Comparison of ENCODE assay signal across 8 cellular contexts in the genomic region with DNA sequence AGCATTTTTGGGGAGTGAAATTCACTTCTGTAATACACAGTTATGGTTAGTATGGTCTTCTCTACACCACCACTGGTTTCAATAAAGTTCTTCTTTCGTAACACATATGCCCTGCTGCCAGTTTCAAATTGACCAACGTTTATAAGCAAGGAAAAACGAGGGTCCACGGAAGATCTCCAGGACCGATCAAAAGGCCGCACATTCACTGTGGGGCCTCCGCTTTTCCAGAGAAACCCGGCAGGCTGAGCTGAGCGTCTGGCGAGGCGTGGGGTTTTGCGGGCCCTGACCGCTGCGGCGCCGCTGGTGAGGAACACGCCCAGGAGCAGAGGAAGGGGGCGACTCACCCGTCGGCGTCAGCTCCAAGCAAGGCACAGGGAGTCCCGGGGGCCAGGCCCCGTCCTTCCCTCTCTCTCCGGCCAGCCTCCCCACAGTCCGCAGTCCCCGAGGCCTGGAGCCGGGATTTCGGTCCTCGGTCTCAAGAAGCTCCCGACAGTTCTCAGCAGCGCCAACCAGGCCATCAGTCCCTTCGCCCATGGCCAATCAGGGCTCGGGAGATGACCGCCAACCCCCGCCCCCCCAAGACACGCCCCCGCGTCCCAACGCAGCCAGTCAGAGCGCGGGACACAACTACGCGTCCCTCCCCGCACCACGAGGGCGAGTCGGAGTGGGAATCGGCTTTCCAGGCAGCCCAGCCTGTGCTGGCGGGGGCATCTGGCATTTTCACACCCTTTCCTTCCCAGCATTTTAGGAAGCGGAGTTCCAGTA. TPM values are rescaled to one million over a fixed set of nuclear protein-coding genes. Genes with fewer than 3 reads are reported as not detected.
A peak's percentile ranks its signal among the peaks of the same experiment; 100 is the strongest.
DNase-seq lines count a peak whose midpoint lies in the region; ATAC-seq and TF ChIP-seq lines count a peak whose summit lies in the region.

A gene with protein sequence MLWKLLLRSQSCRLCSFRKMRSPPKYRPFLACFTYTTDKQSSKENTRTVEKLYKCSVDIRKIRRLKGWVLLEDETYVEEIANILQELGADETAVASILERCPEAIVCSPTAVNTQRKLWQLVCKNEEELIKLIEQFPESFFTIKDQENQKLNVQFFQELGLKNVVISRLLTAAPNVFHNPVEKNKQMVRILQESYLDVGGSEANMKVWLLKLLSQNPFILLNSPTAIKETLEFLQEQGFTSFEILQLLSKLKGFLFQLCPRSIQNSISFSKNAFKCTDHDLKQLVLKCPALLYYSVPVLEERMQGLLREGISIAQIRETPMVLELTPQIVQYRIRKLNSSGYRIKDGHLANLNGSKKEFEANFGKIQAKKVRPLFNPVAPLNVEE (minus strand): TSS at position 522 of the 765 bp plus-strand sequence. CDS start 8,432 bp downstream, outside the sequence.

- peak within 1 kb of the TSS; percentile 59 to 93 for H3K9ac ChIP-seq in liver (ENCODE audit: low read depth in 1 of 2, low read length in 2 of 2)

- POLR2A ChIA-PET in BJ (lab: Charles Lee) = interaction anchor here (0.5 to 1.2 kb wide), 4 partner anchors 8 to 31 kb away, joined by 3 to 6 read pairs (median 4); a partner anchor contains a TSS

- H3K36me3 ChIP-seq in BJ (ENCODE audit: control insufficient read depth, insufficient read depth, low read length) = peaks cover 1% of the 10 kb centered on the region; the same call in 1 of the 2 replicates
- H3K36me3 ChIP-seq in liver (ENCODE audit: control insufficient read depth in 4 of 4, insufficient read depth in 3 of 4, low read depth in 1 of 4, low read length in 3 of 4) = peaks cover 0 to 3% (median 1%) of the 10 kb centered on the region in 4 donors

- H3K27ac ChIP-seq in liver (ENCODE audit: low read depth in 1 of 2, low read length in 2 of 2) = peak within 1 kb of the TSS; percentile 69 to 90

- no peaks in the 10 kb centered on the region for H3K9me3 ChIP-seq in liver (ENCODE audit: control insufficient read depth in 4 of 4, low read length in 3 of 4)

- H3K4me3 ChIP-seq in BJ (ENCODE audit: low read depth, low read length) (peak within 1 kb of the TSS; percentile 51), liver (ENCODE audit: low read depth in 1 of 3, low read length in 3 of 3) (peak within 1 kb of the TSS; percentile 49 to 75 (median 55))

- TF ChIP-seq CTCF in BJ (IDR thresholded peaks at IDR 0.05; ENCODE audit: insufficient read depth, low read depth, low read length) (no peak), liver (IDR thresholded peaks at IDR 0.05; ENCODE audit: low read depth, low read length, missing input control) (no peak)

- peaks cover 6 to 16% (median 13%) of the 10 kb centered on the region in 4 donors for H3K4me1 ChIP-seq in liver (ENCODE audit: control insufficient read depth in 4 of 4, insufficient read depth in 4 of 4, low read length in 3 of 4)

- WGBS in liver = under 1% methylated on average over 50 of the region's 50 CpGs

- CTCF ChIA-PET in BJ (lab: Yijun Ruan, JAX) = interaction anchor here (0.6 kb wide), 1 partner anchor 11 kb away, joined by 3 read pairs; no protein-coding TSS in a partner anchor

- H3K27me3 ChIP-seq in BJ (ENCODE audit: control insufficient read depth, insufficient read depth, low read length) (no peaks in the 10 kb centered on the region), liver (ENCODE audit: control insufficient read depth in 4 of 4, insufficient read depth in 4 of 4, low read length in 3 of 4) (no peaks in the 10 kb centered on the region)

- DNase-seq in BJ (ENCODE audit: low read depth) (peak; percentile 70), GM19240 (ENCODE audit: insufficient read length, low spot score) (peak; percentile 67), NCI-H526 (lab: John Stamatoyannopoulos, UW) (peak; percentile 91 to 96), dermis microvascular lymphatic vessel endothelial cell (ENCODE audit: low read depth in 2 of 2) (peak; percentile 77 to 96)
- DNase-seq in activated CD4-positive, alpha-beta T cell treated with anti-CD3 and anti-CD28 coated beads, Interleukin-2, amount 50 U/mL, for 48 hours = peak; percentile 81 to 84
- peak; percentile 78 for DNase-seq in stimulated activated CD4-positive, alpha-beta T cell treated with anti-CD3 and anti-CD28 coated beads, Interleukin-4, amount 100 ng/mL, for 1 hour

- TF ChIP-seq RAD21 in liver (IDR thresholded peaks at IDR 0.05) = peak in 1 of 2 donors; percentile 26

- peak; percentile 83 for ATAC-seq in HG03457 (IDR thresholded peaks at IDR 0.05; ENCODE audit: unreplicated experiment)

TF ChIP-seq in liver, 16 proteins besides CTCF, POLR2A, EP300 and RAD21:
- no peak for TF ChIP-seq HNF4G (IDR thresholded peaks at IDR 0.05)
- TF ChIP-seq, protein P1, sequence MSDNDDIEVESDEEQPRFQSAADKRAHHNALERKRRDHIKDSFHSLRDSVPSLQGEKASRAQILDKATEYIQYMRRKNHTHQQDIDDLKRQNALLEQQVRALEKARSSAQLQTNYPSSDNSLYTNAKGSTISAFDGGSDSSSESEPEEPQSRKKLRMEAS (IDR thresholded peaks at IDR 0.05) = peak; percentile 80
- TF ChIP-seq TAF1 (conservative IDR thresholded peaks at IDR 0.05) = peak; percentile 38
- TF ChIP-seq, protein P2, sequence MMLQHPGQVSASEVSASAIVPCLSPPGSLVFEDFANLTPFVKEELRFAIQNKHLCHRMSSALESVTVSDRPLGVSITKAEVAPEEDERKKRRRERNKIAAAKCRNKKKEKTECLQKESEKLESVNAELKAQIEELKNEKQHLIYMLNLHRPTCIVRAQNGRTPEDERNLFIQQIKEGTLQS (IDR thresholded peaks at IDR 0.05) = peak; percentile 19
- TF ChIP-seq HNF4A (conservative IDR thresholded peaks at IDR 0.05) = peak; percentile 14 to 20
- no peak for TF ChIP-seq NR2F2 (IDR thresholded peaks at IDR 0.05)
- peak; percentile 63 for TF ChIP-seq SP1 (IDR thresholded peaks at IDR 0.05)
- peak; percentile 76 to 93 for TF ChIP-seq EGR1 (IDR thresholded peaks at IDR 0.05; ENCODE audit: low read depth in 2 of 2)
- TF ChIP-seq YY1 (IDR thresholded peaks at IDR 0.05) = peak; percentile 79
- no peak for TF ChIP-seq JUND (IDR thresholded peaks at IDR 0.05)
- peak in 1 of 2 donors; percentile 29 for TF ChIP-seq RXRA (IDR thresholded peaks at IDR 0.05)
- no peak for TF ChIP-seq FOXA2 (IDR thresholded peaks at IDR 0.05)
- TF ChIP-seq, protein P3, sequence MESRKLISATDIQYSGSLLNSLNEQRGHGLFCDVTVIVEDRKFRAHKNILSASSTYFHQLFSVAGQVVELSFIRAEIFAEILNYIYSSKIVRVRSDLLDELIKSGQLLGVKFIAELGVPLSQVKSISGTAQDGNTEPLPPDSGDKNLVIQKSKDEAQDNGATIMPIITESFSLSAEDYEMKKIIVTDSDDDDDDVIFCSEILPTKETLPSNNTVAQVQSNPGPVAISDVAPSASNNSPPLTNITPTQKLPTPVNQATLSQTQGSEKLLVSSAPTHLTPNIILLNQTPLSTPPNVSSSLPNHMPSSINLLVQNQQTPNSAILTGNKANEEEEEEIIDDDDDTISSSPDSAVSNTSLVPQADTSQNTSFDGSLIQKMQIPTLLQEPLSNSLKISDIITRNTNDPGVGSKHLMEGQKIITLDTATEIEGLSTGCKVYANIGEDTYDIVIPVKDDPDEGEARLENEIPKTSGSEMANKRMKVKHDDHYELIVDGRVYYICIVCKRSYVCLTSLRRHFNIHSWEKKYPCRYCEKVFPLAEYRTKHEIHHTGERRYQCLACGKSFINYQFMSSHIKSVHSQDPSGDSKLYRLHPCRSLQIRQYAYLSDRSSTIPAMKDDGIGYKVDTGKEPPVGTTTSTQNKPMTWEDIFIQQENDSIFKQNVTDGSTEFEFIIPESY (IDR thresholded peaks at IDR 0.05) = no peak
- no peak for TF ChIP-seq FOXA1 (IDR thresholded peaks at IDR 0.05)
- no peak for TF ChIP-seq GABPA (IDR thresholded peaks at IDR 0.05 in 1 of 2, conservative IDR thresholded peaks at IDR 0.05 in 1 of 2)
- TF ChIP-seq, protein P4, sequence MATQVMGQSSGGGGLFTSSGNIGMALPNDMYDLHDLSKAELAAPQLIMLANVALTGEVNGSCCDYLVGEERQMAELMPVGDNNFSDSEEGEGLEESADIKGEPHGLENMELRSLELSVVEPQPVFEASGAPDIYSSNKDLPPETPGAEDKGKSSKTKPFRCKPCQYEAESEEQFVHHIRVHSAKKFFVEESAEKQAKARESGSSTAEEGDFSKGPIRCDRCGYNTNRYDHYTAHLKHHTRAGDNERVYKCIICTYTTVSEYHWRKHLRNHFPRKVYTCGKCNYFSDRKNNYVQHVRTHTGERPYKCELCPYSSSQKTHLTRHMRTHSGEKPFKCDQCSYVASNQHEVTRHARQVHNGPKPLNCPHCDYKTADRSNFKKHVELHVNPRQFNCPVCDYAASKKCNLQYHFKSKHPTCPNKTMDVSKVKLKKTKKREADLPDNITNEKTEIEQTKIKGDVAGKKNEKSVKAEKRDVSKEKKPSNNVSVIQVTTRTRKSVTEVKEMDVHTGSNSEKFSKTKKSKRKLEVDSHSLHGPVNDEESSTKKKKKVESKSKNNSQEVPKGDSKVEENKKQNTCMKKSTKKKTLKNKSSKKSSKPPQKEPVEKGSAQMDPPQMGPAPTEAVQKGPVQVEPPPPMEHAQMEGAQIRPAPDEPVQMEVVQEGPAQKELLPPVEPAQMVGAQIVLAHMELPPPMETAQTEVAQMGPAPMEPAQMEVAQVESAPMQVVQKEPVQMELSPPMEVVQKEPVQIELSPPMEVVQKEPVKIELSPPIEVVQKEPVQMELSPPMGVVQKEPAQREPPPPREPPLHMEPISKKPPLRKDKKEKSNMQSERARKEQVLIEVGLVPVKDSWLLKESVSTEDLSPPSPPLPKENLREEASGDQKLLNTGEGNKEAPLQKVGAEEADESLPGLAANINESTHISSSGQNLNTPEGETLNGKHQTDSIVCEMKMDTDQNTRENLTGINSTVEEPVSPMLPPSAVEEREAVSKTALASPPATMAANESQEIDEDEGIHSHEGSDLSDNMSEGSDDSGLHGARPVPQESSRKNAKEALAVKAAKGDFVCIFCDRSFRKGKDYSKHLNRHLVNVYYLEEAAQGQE (IDR thresholded peaks at IDR 0.05) = peak; percentile 81

RNA-seq across cellular contexts. Expression of the gene that starts here (rescaled TPM):
- polyA plus RNA-seq in BJ (2011; rRNA removed) (3.2 and 4.3 TPM in 2 replicates), liver (10 to 100 TPM in 1 of 2 donors, 1 to 10 TPM in 1; 6.4 to 18.9 TPM)
- 0.71 and 1.2 TPM in 2 replicates for polyA minus RNA-seq in BJ (2011; rRNA and poly(A)+ RNA removed)
- total RNA-seq in dermis microvascular lymphatic vessel endothelial cell (4.0 and 6.2 TPM in 2 replicates), liver (10 to 100 TPM; 13.6 to 13.8 TPM)

Comparison
In these comparisons a context has a peak if more than half of its experiments do, and no peak if none do; other contexts are left out.
1. Peak in every context shown above with its lines: DNase-seq, ATAC-seq, H3K4me3 ChIP-seq and H3K27ac ChIP-seq.